In the genomic region with DNA sequence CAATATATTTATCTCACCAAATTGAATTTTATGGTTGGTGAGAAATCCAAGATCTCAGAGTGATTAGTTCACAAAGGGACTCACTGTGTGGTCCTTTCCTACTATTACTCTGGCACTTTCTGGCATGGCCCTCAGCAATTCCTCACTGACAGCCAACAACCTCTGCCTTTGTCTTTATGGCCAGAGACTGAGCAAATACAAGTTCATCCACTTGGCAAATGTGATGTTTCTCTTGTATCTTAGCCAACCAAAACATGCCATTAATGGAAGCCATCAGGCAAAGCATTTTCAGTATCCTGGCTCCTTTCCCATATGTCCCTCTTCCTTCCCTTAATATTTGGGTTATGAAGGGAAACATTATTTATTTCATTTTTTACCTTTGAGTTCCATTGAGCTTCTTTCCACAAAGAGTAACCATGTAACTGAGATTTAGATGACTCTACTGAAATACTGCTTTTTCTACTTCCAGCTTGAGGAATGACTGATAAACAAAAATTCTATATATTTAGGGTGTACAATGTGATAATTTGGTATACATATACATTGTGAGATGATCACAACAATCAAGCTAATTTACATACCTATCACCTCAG, we compare ENCODE assay signal across 11 cellular contexts. TPM values are rescaled to one million over a fixed set of nuclear protein-coding genes. Genes with fewer than 3 reads are reported as not detected.
DNase-seq lines count a peak whose midpoint lies in the region; ATAC-seq and TF ChIP-seq lines count a peak whose summit lies in the region.
"Had no signal": no experiment of that assay in that cellular context is flagged by ENCODE, and none has a peak within 500 bp of the region (broad histone marks: within the 10 kb centered on the region; RNA-seq: fewer than 3 reads in every experiment).

No MANE protein-coding gene starts in this region.

- peaks cover 4% of the 10 kb centered on the region for H3K9me3 Mint-ChIP-seq in activated T-helper 17 cell treated with anti-CD3 and anti-CD28 coated beads, Interleukin-2, amount 50 U/mL, for 72 hours

- no peaks in the 10 kb centered on the region for H3K4me1 Mint-ChIP-seq in activated T-helper 17 cell treated with anti-CD3 and anti-CD28 coated beads, Interleukin-2, amount 50 U/mL, for 72 hours

- no peak overlapping the region for H3K4me3 ChIP-seq in choroid plexus epithelial cell (ENCODE audit: low read depth, low read length)
- H3K4me3 ChIP-seq: esophagus muscularis mucosa, skin epidermis had no signal

- TF ChIP-seq CTCF in choroid plexus epithelial cell (conservative IDR thresholded peaks at IDR 0.05; ENCODE audit: low read depth, low read length), result no peak

- ATAC-seq in activated T-helper 17 cell treated with anti-CD3 and anti-CD28 coated beads, Interleukin-2, amount 50 U/mL, for 72 hours (replicated peaks), result no peak

- H3K27ac Mint-ChIP-seq in activated T-helper 17 cell treated with anti-CD3 and anti-CD28 coated beads, Interleukin-2, amount 50 U/mL, for 72 hours, result no peak overlapping the region

- DNase-seq in EH (ENCODE audit: low read depth), result peak; percentile 89
- peak; percentile 16 for DNase-seq in NCI-H460 (ENCODE audit: extremely low read depth, low read depth)
- DNase-seq in choroid plexus epithelial cell (ENCODE audit: low read depth), result peak; percentile 82
- peak; percentile 56 to 97 for DNase-seq in lung microvascular endothelial cell (ENCODE audit: low read depth in 2 of 2)
- DNase-seq in HPDE6-E6E7 (ENCODE audit: extremely low spot score), result no peak
- no peak for DNase-seq in NK-92 (lab: John Stamatoyannopoulos, UW; ENCODE audit: unreplicated experiment)
- DNase-seq in activated gamma-delta T cell treated with Interleukin-2 at 50 U/mL for 16 hours, result no peak

- no peak overlapping the region for H3K4me3 Mint-ChIP-seq in activated T-helper 17 cell treated with anti-CD3 and anti-CD28 coated beads, Interleukin-2, amount 50 U/mL, for 72 hours

- H3K27me3 Mint-ChIP-seq in activated T-helper 17 cell treated with anti-CD3 and anti-CD28 coated beads, Interleukin-2, amount 50 U/mL, for 72 hours, result no peaks in the 10 kb centered on the region

- H3K36me3 Mint-ChIP-seq in activated T-helper 17 cell treated with anti-CD3 and anti-CD28 coated beads, Interleukin-2, amount 50 U/mL, for 72 hours (ENCODE audit: low read depth), result no peaks in the 10 kb centered on the region

RNA-seq across cellular contexts. Expression of a gene that starts 30.8 kb away (rescaled TPM):
- total RNA-seq in NCI-H460 (2014; rRNA removed; shearing (Covaris generic)), result not detected in 2 replicates
- polyA plus RNA-seq in NCI-H460 (2014; cell fraction: nucleus; rRNA removed), result not detected in 2 replicates
- total RNA-seq in lung microvascular endothelial cell, result not detected in 2 replicates
- total RNA-seq in activated T-helper 17 cell treated with anti-CD3 and anti-CD28 coated beads, Interleukin-2, amount 50 U/mL, for 72 hours, result not detected
- total RNA-seq: esophagus muscularis mucosa, mesenteric fat pad had no signal

Comparison
In these comparisons a context has a peak if more than half of its experiments do, and no peak if none do; other contexts are left out.
1. DNase-seq: peak in EH (single experiment), NCI-H460 (single experiment), choroid plexus epithelial cell (single experiment) and lung microvascular endothelial cell (2 of 2); none in HPDE6-E6E7 (single experiment), NK-92 (single experiment) and activated gamma-delta T cell treated with Interleukin-2 at 50 U/mL for 16 hours (single experiment).